In genomic region chr2:205060269-205060668, GRCh38 we compare ENCODE assay signal across 18 cellular contexts.
DNase-seq lines count a peak whose midpoint lies in the region; ATAC-seq and TF ChIP-seq lines count a peak whose summit lies in the region.
"Had no signal": no experiment of that assay in that cellular context is flagged by ENCODE, and none has a peak within 500 bp of the region (broad histone marks: within the 10 kb centered on the region; RNA-seq: fewer than 3 reads in every experiment).

No MANE protein-coding gene starts in this region.

- DNase-seq in COLO829 (ENCODE audit: low spot score) = peak; percentile 46
- peak; percentile 67 for DNase-seq in PC-3
- peak; percentile 10 for DNase-seq in epithelial cell of proximal tubule (ENCODE audit: low read depth)
- DNase-seq in non-pigmented ciliary epithelial cell (ENCODE audit: low read depth) = peak; percentile 51
- no peak for DNase-seq in NCI-H1436 (lab: John Stamatoyannopoulos, UW)
- DNase-seq in superior temporal gyrus (ENCODE audit: extremely low spot score) = no peak
- DNase-seq in CD8-positive, alpha-beta T cell = no peak
- DNase-seq in activated CD4-positive, alpha-beta memory T cell treated with anti-CD3 and anti-CD28 coated beads, Interleukin-2, amount 10 ng/mL, durations not matched to agents 7 days and 5 days = no peak
- DNase-seq: activated CD8-positive, alpha-beta T cell treated with anti-CD3 and anti-CD28 coated beads, Interleukin-2, amount 10 ng/mL, durations not matched to agents 7 days and 5 days; activated naive CD4-positive, alpha-beta T cell treated with anti-CD3 and anti-CD28 coated beads, Interleukin-2, amount 10 ng/mL, durations not matched to agents 7 days and 5 days; CD4-positive, CD25-positive, alpha-beta regulatory T cell; heart left ventricle; NCI-H1092; NCI-H524 treated with DMSO at 0.1 percent for 48 hours; posterior cingulate gyrus; stimulated activated CD4-positive, alpha-beta T cell treated with anti-CD3 and anti-CD28 coated beads, Interleukin-4, amount 100 ng/mL, for 1 hour; stimulated activated naive CD4-positive, alpha-beta T cell had no signal

- no peak overlapping the region for H2AFZ ChIP-seq in PC-3 (ENCODE audit: low read length)

- peak; percentile 95 for ATAC-seq in PC-3
- ATAC-seq in CD8-positive, alpha-beta T cell = no peak
- ATAC-seq: activated CD8-positive, alpha-beta T cell treated with anti-CD3 and anti-CD28 coated beads, Interleukin-2, amount 10 ng/mL, durations not matched to agents 7 days and 5 days; heart left ventricle had no signal

- CTCF ChIA-PET in PC-3 (lab: Charles Lee) = no interaction called here
- CTCF ChIA-PET in CD8-positive, alpha-beta T cell (lab: Charles Lee) = no interaction called here
- CTCF ChIA-PET in activated CD4-positive, alpha-beta memory T cell treated with anti-CD3 and anti-CD28 coated beads, Interleukin-2, amount 10 ng/mL, durations not matched to agents 7 days and 5 days (lab: Charles Lee) = no interaction called here

- H3K79me2 ChIP-seq in PC-3 (ENCODE audit: low read length) = no peaks in the 10 kb centered on the region

- H3K27me3 Mint-ChIP-seq in CD8-positive, alpha-beta T cell (ENCODE audit: low read depth) = no peaks in the 10 kb centered on the region
- H3K27me3 Mint-ChIP-seq in activated CD4-positive, alpha-beta memory T cell treated with anti-CD3 and anti-CD28 coated beads, Interleukin-2, amount 10 ng/mL, durations not matched to agents 7 days and 5 days = peaks cover 2% of the 10 kb centered on the region
- H3K27me3 Mint-ChIP-seq: activated naive CD4-positive, alpha-beta T cell treated with anti-CD3 and anti-CD28 coated beads, Interleukin-2, amount 10 ng/mL, durations not matched to agents 7 days and 5 days had no signal

- no peaks in the 10 kb centered on the region for H3K27me3 ChIP-seq in PC-3 (ENCODE audit: low read length)
- H3K27me3 ChIP-seq in CD8-positive, alpha-beta T cell (ENCODE audit: insufficient read depth, low read length) = no peaks in the 10 kb centered on the region
- H3K27me3 ChIP-seq: heart left ventricle had no signal

- no peaks in the 10 kb centered on the region for H3K36me3 ChIP-seq in PC-3 (ENCODE audit: low read depth, low read length)
- H3K36me3 ChIP-seq in CD8-positive, alpha-beta T cell (ENCODE audit: insufficient read depth, low read length) = no peaks in the 10 kb centered on the region
- H3K36me3 ChIP-seq: heart left ventricle had no signal

- TF ChIP-seq CTCF in PC-3 (conservative IDR thresholded peaks at IDR 0.05; ENCODE audit: low read depth, low read length) (no peak), epithelial cell of proximal tubule (conservative IDR thresholded peaks at IDR 0.05; ENCODE audit: low read depth, low read length) (no peak)
- no peak for TF ChIP-seq CTCF in CD8-positive, alpha-beta T cell (IDR thresholded peaks at IDR 0.05)

- no peaks in the 10 kb centered on the region for H3K36me3 Mint-ChIP-seq in CD8-positive, alpha-beta T cell
- peaks cover 17% of the 10 kb centered on the region for H3K36me3 Mint-ChIP-seq in activated CD4-positive, alpha-beta memory T cell treated with anti-CD3 and anti-CD28 coated beads, Interleukin-2, amount 10 ng/mL, durations not matched to agents 7 days and 5 days (ENCODE audit: low read depth)
- H3K36me3 Mint-ChIP-seq: CD4-positive, CD25-positive, alpha-beta regulatory T cell had no signal

- H3F3A ChIP-seq in PC-3 (ENCODE audit: low read length, unreplicated experiment) = no peaks in the 10 kb centered on the region

- peaks cover 5% of the 10 kb centered on the region for H3K4me1 ChIP-seq in PC-3 (ENCODE audit: insufficient read depth, low read length)
- H3K4me1 ChIP-seq in CD8-positive, alpha-beta T cell (ENCODE audit: insufficient read depth, low read length) = no peaks in the 10 kb centered on the region

- no peak overlapping the region for H3K4me3 ChIP-seq in PC-3 (ENCODE audit: low read length)
- H3K4me3 ChIP-seq in epithelial cell of proximal tubule (ENCODE audit: low read depth, low read length) = no peak overlapping the region
- no peak overlapping the region for H3K4me3 ChIP-seq in CD8-positive, alpha-beta T cell (ENCODE audit: low read depth, low read length)
- H3K4me3 ChIP-seq: coronary artery, heart left ventricle had no signal

- no TSS peak for BruUV-seq in PC-3 (replicated peaks; lab: Mats Ljungman, UMichigan)

- intact Hi-C loops in PC-3 (cut with micrococcal nuclease) = no loop called here
- intact Hi-C loops in CD8-positive, alpha-beta T cell (cut with DNase I, micrococcal nuclease) = no loop called here

- H4K20me1 ChIP-seq in PC-3 (ENCODE audit: low read length) = no peaks in the 10 kb centered on the region

- no peaks in the 10 kb centered on the region for H3K4me1 Mint-ChIP-seq in CD8-positive, alpha-beta T cell (ENCODE audit: low read depth)
- peaks cover 24% of the 10 kb centered on the region for H3K4me1 Mint-ChIP-seq in activated CD4-positive, alpha-beta memory T cell treated with anti-CD3 and anti-CD28 coated beads, Interleukin-2, amount 10 ng/mL, durations not matched to agents 7 days and 5 days

- no peaks in the 10 kb centered on the region for H3K9me3 ChIP-seq in PC-3 (ENCODE audit: low read length)
- H3K9me3 ChIP-seq in CD8-positive, alpha-beta T cell (ENCODE audit: low read length) = no peaks in the 10 kb centered on the region

- POLR2A ChIA-PET in PC-3 (lab: Charles Lee; ENCODE audit: unreplicated experiment) = no interaction called here
- POLR2A ChIA-PET in CD8-positive, alpha-beta T cell (lab: Charles Lee) = no interaction called here
- POLR2A ChIA-PET in activated CD4-positive, alpha-beta memory T cell treated with anti-CD3 and anti-CD28 coated beads, Interleukin-2, amount 10 ng/mL, durations not matched to agents 7 days and 5 days (lab: Charles Lee) = interaction anchor here (0.9 kb wide), 1 partner anchor 9 kb away, joined by 3 read pairs; no protein-coding TSS in a partner anchor

- no peak overlapping the region for H3K27ac ChIP-seq in PC-3 (ENCODE audit: low read length)
- H3K27ac ChIP-seq in CD8-positive, alpha-beta T cell (ENCODE audit: low read depth, low read length) = no peak overlapping the region
- H3K27ac ChIP-seq: coronary artery, heart left ventricle had no signal

- no peak overlapping the region for H3K4me3 Mint-ChIP-seq in CD8-positive, alpha-beta T cell
- no peak overlapping the region for H3K4me3 Mint-ChIP-seq in activated CD4-positive, alpha-beta memory T cell treated with anti-CD3 and anti-CD28 coated beads, Interleukin-2, amount 10 ng/mL, durations not matched to agents 7 days and 5 days
- H3K4me3 Mint-ChIP-seq: activated CD8-positive, alpha-beta T cell treated with anti-CD3 and anti-CD28 coated beads, Interleukin-2, amount 10 ng/mL, durations not matched to agents 7 days and 5 days; activated naive CD4-positive, alpha-beta T cell treated with anti-CD3 and anti-CD28 coated beads, Interleukin-2, amount 10 ng/mL, durations not matched to agents 7 days and 5 days; CD4-positive, CD25-positive, alpha-beta regulatory T cell had no signal

- peaks cover 14% of the 10 kb centered on the region for H3K9me3 Mint-ChIP-seq in CD8-positive, alpha-beta T cell
- peaks cover 25% of the 10 kb centered on the region for H3K9me3 Mint-ChIP-seq in activated CD4-positive, alpha-beta memory T cell treated with anti-CD3 and anti-CD28 coated beads, Interleukin-2, amount 10 ng/mL, durations not matched to agents 7 days and 5 days

- H3K4me2 ChIP-seq in PC-3 (ENCODE audit: low read length) = no peak overlapping the region

- H3K27ac Mint-ChIP-seq in CD8-positive, alpha-beta T cell = no peak overlapping the region
- H3K27ac Mint-ChIP-seq in activated CD4-positive, alpha-beta memory T cell treated with anti-CD3 and anti-CD28 coated beads, Interleukin-2, amount 10 ng/mL, durations not matched to agents 7 days and 5 days = no peak overlapping the region
- H3K27ac Mint-ChIP-seq: activated CD8-positive, alpha-beta T cell treated with anti-CD3 and anti-CD28 coated beads, Interleukin-2, amount 10 ng/mL, durations not matched to agents 7 days and 5 days; activated naive CD4-positive, alpha-beta T cell treated with anti-CD3 and anti-CD28 coated beads, Interleukin-2, amount 10 ng/mL, durations not matched to agents 7 days and 5 days; CD4-positive, CD25-positive, alpha-beta regulatory T cell had no signal

- no peaks in the 10 kb centered on the region for H3K9me2 ChIP-seq in PC-3 (replicated peaks; ENCODE audit: low read length)

- no peak overlapping the region for H3K9ac ChIP-seq in PC-3 (ENCODE audit: low read length)

Comparison
In these comparisons a context has a peak if more than half of its experiments do, and no peak if none do; other contexts are left out.
1. DNase-seq: peak in COLO829 (single experiment), PC-3 (single experiment), epithelial cell of proximal tubule (single experiment) and non-pigmented ciliary epithelial cell (single experiment); none in NCI-H1436 (single experiment), superior temporal gyrus (single experiment), CD8-positive, alpha-beta T cell (0 of 7) and activated CD4-positive, alpha-beta memory T cell treated with anti-CD3 and anti-CD28 coated beads, Interleukin-2, amount 10 ng/mL, durations not matched to agents 7 days and 5 days (single experiment).